Comparison of ENCODE assay signal across 8 cellular contexts in the genomic region with DNA sequence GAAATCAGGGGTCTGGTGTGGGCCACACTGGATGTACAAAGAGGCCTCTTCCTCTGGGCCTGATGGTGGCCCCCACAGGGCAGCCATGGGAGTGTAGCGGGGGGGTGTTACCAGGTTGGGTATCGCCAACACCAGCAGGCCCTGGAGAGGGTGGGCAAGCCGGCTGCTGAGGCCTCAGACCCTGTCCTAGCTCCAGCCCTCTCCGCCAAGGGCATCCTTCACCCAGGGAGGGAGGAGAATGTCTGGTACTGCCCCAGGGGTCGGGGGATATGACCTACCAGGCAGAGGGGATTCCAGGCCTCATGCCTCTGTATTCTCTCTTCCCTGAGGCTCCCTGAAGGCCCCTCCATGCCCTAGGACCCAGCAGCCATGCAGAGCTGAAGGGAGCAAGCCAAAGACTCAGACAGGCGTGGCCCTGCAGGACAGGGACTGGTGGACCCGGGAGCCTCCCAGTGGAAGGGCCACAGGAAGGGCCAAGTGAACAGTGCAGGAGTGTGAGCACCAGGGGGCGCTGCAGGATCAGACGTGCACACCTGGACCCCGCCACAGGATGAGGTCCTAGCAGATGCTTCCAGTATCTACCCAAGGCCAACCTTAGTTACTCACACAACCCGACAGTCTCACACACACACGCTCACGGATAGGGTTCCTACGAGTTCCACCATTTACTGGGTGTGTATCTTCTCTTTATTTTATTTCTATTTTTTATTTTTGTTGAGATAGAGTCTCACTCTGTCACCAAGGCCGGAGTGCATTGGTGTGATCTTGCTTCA. TPM values are rescaled to one million over a fixed set of nuclear protein-coding genes. Genes with fewer than 3 reads are reported as not detected.
A peak's percentile ranks its signal among the peaks of the same experiment; 100 is the strongest.
DNase-seq lines count a peak whose midpoint lies in the region; ATAC-seq, FAIRE-seq and TF ChIP-seq lines count a peak whose summit lies in the region.

No MANE protein-coding gene starts in this region.

- no peak overlapping the region for H3K56ac ChIP-seq in mesendoderm (ENCODE audit: low read length)

- H3K9ac ChIP-seq in mesendoderm (ENCODE audit: low read length): no peak overlapping the region

- H3K36me3 Mint-ChIP-seq in activated CD8-positive, alpha-beta T cell treated with anti-CD3 and anti-CD28 coated beads, Interleukin-2, amount 10 ng/mL, durations not matched to agents 7 days and 5 days (ENCODE audit: low read depth): peaks cover 3% of the 10 kb centered on the region

- H3K36me3 ChIP-seq in effector memory CD4-positive, alpha-beta T cell (ENCODE audit: control insufficient read depth, insufficient read depth, low read length): no peaks in the 10 kb centered on the region
- H3K36me3 ChIP-seq in mesendoderm (ENCODE audit: control insufficient read depth, insufficient read depth, low read length): no peaks in the 10 kb centered on the region

- DNase-seq in GM18507 (ENCODE audit: extremely low spot score, insufficient read length, low read depth) (peak; percentile 75), NOMO-1 (lab: John Stamatoyannopoulos, UW; ENCODE audit: unreplicated experiment in 2 of 2) (peak; percentile 69 to 77), mesendoderm (peak; percentile 84)
- DNase-seq in activated CD8-positive, alpha-beta T cell treated with anti-CD3 and anti-CD28 coated beads, Interleukin-2, amount 10 ng/mL, durations not matched to agents 7 days and 5 days: peak; percentile 94
- DNase-seq in effector memory CD4-positive, alpha-beta T cell: peak; percentile 69 to 83 (median 77)
- DNase-seq in stimulated activated CD8-positive, alpha-beta memory T cell treated with anti-CD3 and anti-CD28 coated beads, Interleukin-15, amount 100 ng/mL, for 4 hours (ENCODE audit: low read depth in 2 of 2): peak; percentile 68 to 75

- no peak overlapping the region for H3K23ac ChIP-seq in mesendoderm (ENCODE audit: low read length)

- H4K8ac ChIP-seq in mesendoderm (ENCODE audit: low read depth, low read length): no peak overlapping the region

- H2BK120ac ChIP-seq in mesendoderm (ENCODE audit: low read depth, low read length): no peak overlapping the region

- H2AK5ac ChIP-seq in mesendoderm (ENCODE audit: low read length): no peak overlapping the region

- no peak overlapping the region for H2BK15ac ChIP-seq in mesendoderm (replicated peaks; ENCODE audit: low read depth)

- peak; percentile 93 for FAIRE-seq in GM18507 (lab: Jason Lieb, UNC)

- peak; percentile 81 for ATAC-seq in HG03571 (IDR thresholded peaks at IDR 0.05; ENCODE audit: unreplicated experiment)
- peak; percentile 99 for ATAC-seq in activated CD8-positive, alpha-beta T cell treated with anti-CD3 and anti-CD28 coated beads, Interleukin-2, amount 10 ng/mL, durations not matched to agents 7 days and 5 days

- H4K5ac ChIP-seq in mesendoderm (ENCODE audit: low read length): no peak overlapping the region

- no peak overlapping the region for H3K4ac ChIP-seq in mesendoderm (ENCODE audit: low read depth, low read length)

- no peak overlapping the region for H3K4me2 ChIP-seq in mesendoderm (ENCODE audit: low read length)

- H3K27ac ChIP-seq in 22Rv1: no peak overlapping the region
- no peak overlapping the region for H3K27ac ChIP-seq in effector memory CD4-positive, alpha-beta T cell (ENCODE audit: insufficient read depth, low read length, poor library complexity, severe bottlenecking)
- H3K27ac ChIP-seq in mesendoderm (ENCODE audit: low read depth, low read length): no peak overlapping the region

- POLR2A ChIA-PET in activated CD8-positive, alpha-beta T cell treated with anti-CD3 and anti-CD28 coated beads, Interleukin-2, amount 10 ng/mL, durations not matched to agents 7 days and 5 days (lab: Charles Lee): interaction anchor here (2.0 kb wide), 1 partner anchor 37 kb away, joined by 15 read pairs; no protein-coding TSS in a partner anchor

- H3K79me1 ChIP-seq in mesendoderm (ENCODE audit: low read length): no peaks in the 10 kb centered on the region

- no peaks in the 10 kb centered on the region for H3K27me3 ChIP-seq in effector memory CD4-positive, alpha-beta T cell (replicated peaks; ENCODE audit: control insufficient read depth, insufficient read depth, low read length, poor library complexity, severe bottlenecking)
- no peaks in the 10 kb centered on the region for H3K27me3 ChIP-seq in mesendoderm (ENCODE audit: insufficient read depth, low read length, poor library complexity)

- no peaks in the 10 kb centered on the region for H3K9me3 Mint-ChIP-seq in activated CD8-positive, alpha-beta T cell treated with anti-CD3 and anti-CD28 coated beads, Interleukin-2, amount 10 ng/mL, durations not matched to agents 7 days and 5 days (ENCODE audit: insufficient read depth)

- H3K4me1 Mint-ChIP-seq in activated CD8-positive, alpha-beta T cell treated with anti-CD3 and anti-CD28 coated beads, Interleukin-2, amount 10 ng/mL, durations not matched to agents 7 days and 5 days (ENCODE audit: low read depth): peaks cover 60% of the 10 kb centered on the region

- H3K79me2 ChIP-seq in mesendoderm (ENCODE audit: control insufficient read depth, insufficient read depth, low read length): no peaks in the 10 kb centered on the region

- H3K4me3 ChIP-seq in effector memory CD4-positive, alpha-beta T cell (ENCODE audit: insufficient read depth, low read depth, low read length, poor library complexity, severe bottlenecking): no peak overlapping the region
- no peak overlapping the region for H3K4me3 ChIP-seq in mesendoderm (ENCODE audit: low read length)

- no CpG with 5 or more reads among the region's 15 CpGs for WGBS in mesendoderm (ENCODE audit: extremely low coverage, insufficient coverage, low lambda C conversion rate)

- peaks cover 4% of the 10 kb centered on the region for H3K4me1 ChIP-seq in effector memory CD4-positive, alpha-beta T cell (ENCODE audit: control insufficient read depth, insufficient read depth, low read length, poor library complexity, severe bottlenecking)
- H3K4me1 ChIP-seq in mesendoderm (ENCODE audit: control insufficient read depth, low read depth, low read length): no peaks in the 10 kb centered on the region

- no peak overlapping the region for H2BK5ac ChIP-seq in mesendoderm (ENCODE audit: low read length)

- H3K9me3 ChIP-seq in effector memory CD4-positive, alpha-beta T cell (ENCODE audit: control insufficient read depth, low read length): no peaks in the 10 kb centered on the region

- peak overlapping the region; percentile 73 for H3K27ac Mint-ChIP-seq in activated CD8-positive, alpha-beta T cell treated with anti-CD3 and anti-CD28 coated beads, Interleukin-2, amount 10 ng/mL, durations not matched to agents 7 days and 5 days

- TF ChIP-seq CTCF in 22Rv1 (IDR thresholded peaks at IDR 0.05): peak; percentile 94

- no peak overlapping the region for H3K18ac ChIP-seq in mesendoderm (ENCODE audit: low read length)

- H3K4me3 Mint-ChIP-seq in activated CD8-positive, alpha-beta T cell treated with anti-CD3 and anti-CD28 coated beads, Interleukin-2, amount 10 ng/mL, durations not matched to agents 7 days and 5 days: no peak overlapping the region

- H3K27me3 Mint-ChIP-seq in activated CD8-positive, alpha-beta T cell treated with anti-CD3 and anti-CD28 coated beads, Interleukin-2, amount 10 ng/mL, durations not matched to agents 7 days and 5 days (ENCODE audit: low read depth): no peaks in the 10 kb centered on the region

- CTCF ChIA-PET in activated CD8-positive, alpha-beta T cell treated with anti-CD3 and anti-CD28 coated beads, Interleukin-2, amount 10 ng/mL, durations not matched to agents 7 days and 5 days (lab: Charles Lee): interaction anchor here (0.6 to 7.5 kb wide), 19 partner anchors 9 to 267 kb away, joined by 3 to 95 read pairs (median 3); a partner anchor contains a TSS

RNA-seq across cellular contexts. Expression of a gene that starts 10.9 kb away (rescaled TPM):
- total RNA-seq in activated CD8-positive, alpha-beta T cell treated with anti-CD3 and anti-CD28 coated beads, Interleukin-2, amount 10 ng/mL, durations not matched to agents 7 days and 5 days: 10 to 100 TPM; 10.5 to 12.0 TPM
- polyA plus RNA-seq in mesendoderm (2013, experiment 1 of 2): 0.31 TPM
- 0.25 TPM for polyA plus RNA-seq in mesendoderm (2013, experiment 2 of 2)

RNA-seq across cellular contexts. Expression of a gene that starts 16.5 kb away (rescaled TPM):
- total RNA-seq in activated CD8-positive, alpha-beta T cell treated with anti-CD3 and anti-CD28 coated beads, Interleukin-2, amount 10 ng/mL, durations not matched to agents 7 days and 5 days: 1 to 10 TPM; 2.4 to 4.3 TPM
- 0.46 TPM for polyA plus RNA-seq in mesendoderm (2013, experiment 1 of 2)
- polyA plus RNA-seq in mesendoderm (2013, experiment 2 of 2): 0.42 TPM

RNA-seq across cellular contexts. Expression of a gene that starts 42.2 kb away (rescaled TPM):
- total RNA-seq in activated CD8-positive, alpha-beta T cell treated with anti-CD3 and anti-CD28 coated beads, Interleukin-2, amount 10 ng/mL, durations not matched to agents 7 days and 5 days: 10 to 100 TPM; 29.7 to 34.0 TPM
- 7.7 TPM for polyA plus RNA-seq in mesendoderm (2013, experiment 1 of 2)
- 7.8 TPM for polyA plus RNA-seq in mesendoderm (2013, experiment 2 of 2)

RNA-seq across cellular contexts. Expression of a gene that starts 43.3 kb away (rescaled TPM):
- total RNA-seq in activated CD8-positive, alpha-beta T cell treated with anti-CD3 and anti-CD28 coated beads, Interleukin-2, amount 10 ng/mL, durations not matched to agents 7 days and 5 days: 100 to 1,000 TPM; 115 to 126 TPM
- 80.8 TPM for polyA plus RNA-seq in mesendoderm (2013, experiment 1 of 2)
- polyA plus RNA-seq in mesendoderm (2013, experiment 2 of 2): 79.9 TPM

RNA-seq across cellular contexts. Expression of a gene that starts 51.4 kb away (rescaled TPM):
- 100 to 1,000 TPM; 235 to 241 TPM for total RNA-seq in activated CD8-positive, alpha-beta T cell treated with anti-CD3 and anti-CD28 coated beads, Interleukin-2, amount 10 ng/mL, durations not matched to agents 7 days and 5 days
- polyA plus RNA-seq in mesendoderm (2013, experiment 1 of 2): 35.4 TPM
- polyA plus RNA-seq in mesendoderm (2013, experiment 2 of 2): 45.8 TPM
